In the genomic region with DNA sequence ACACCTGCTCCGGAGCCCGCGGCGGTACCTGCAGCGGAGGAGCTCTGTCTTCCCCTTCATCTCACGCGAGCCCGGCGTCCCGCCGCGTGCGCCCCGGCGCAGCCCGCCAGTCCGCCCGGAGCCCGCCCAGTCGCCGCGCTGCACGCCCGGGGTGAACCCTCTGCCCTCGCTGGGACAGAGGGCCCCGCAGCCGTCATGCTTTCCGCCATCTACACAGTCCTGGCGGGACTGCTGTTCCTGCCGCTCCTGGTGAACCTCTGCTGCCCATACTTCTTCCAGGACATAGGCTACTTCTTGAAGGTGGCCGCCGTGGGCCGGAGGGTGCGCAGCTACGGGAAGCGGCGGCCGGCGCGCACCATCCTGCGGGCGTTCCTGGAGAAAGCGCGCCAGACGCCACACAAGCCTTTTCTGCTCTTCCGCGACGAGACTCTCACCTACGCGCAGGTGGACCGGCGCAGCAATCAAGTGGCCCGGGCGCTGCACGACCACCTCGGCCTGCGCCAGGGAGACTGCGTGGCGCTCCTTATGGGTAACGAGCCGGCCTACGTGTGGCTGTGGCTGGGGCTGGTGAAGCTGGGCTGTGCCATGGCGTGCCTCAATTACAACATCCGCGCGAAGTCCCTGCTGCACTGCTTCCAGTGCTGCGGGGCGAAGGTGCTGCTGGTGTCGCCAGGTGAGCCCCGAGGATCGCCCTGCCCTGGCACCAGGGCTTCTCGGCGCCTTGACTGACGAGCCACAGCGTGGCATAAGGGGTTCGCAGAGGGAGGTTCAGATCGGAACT, we compare ENCODE assay signal across 8 cellular contexts. TPM values are rescaled to one million over a fixed set of nuclear protein-coding genes. Genes with fewer than 3 reads are reported as not detected.
DNase-seq lines count a peak whose midpoint lies in the region; ATAC-seq and TF ChIP-seq lines count a peak whose summit lies in the region.

No MANE protein-coding gene starts in this region.

- CTCF ChIA-PET in PC-9 (lab: Charles Lee) = interaction anchor here (1.3 kb wide), 1 partner anchor 134 kb away, joined by 3 read pairs; no protein-coding TSS in a partner anchor

- no peaks in the 10 kb centered on the region for H4K20me1 ChIP-seq in PC-9 (ENCODE audit: insufficient read depth)

- intact Hi-C loops in PC-9 (cut with micrococcal nuclease; ENCODE audit: unreplicated experiment) (loop anchor here (1.0 to 2.0 kb wide), 2 partner anchors 34 to 134 kb away; no protein-coding TSS in a partner anchor), ascending aorta (cut with DNase I) (no loop called here)

- H3K4me3 ChIP-seq in PC-9 (peak overlapping the region; percentile 93), ascending aorta (peak overlapping the region; percentile 49 to 65), iPS-11a (ENCODE audit: low read depth, low read length) (peak overlapping the region; percentile 61), skin epidermis (peak overlapping the region; percentile 41 to 64 (median 45))

- peak overlapping the region; percentile 84 for H2AFZ ChIP-seq in PC-9

- H3K36me3 ChIP-seq in PC-9 (ENCODE audit: low read depth) (no peaks in the 10 kb centered on the region), ascending aorta (no peaks in the 10 kb centered on the region)

- H3K79me2 ChIP-seq in PC-9 (ENCODE audit: low read depth) = peaks cover 28% of the 10 kb centered on the region

- peak overlapping the region; percentile 98 for H3K4me2 ChIP-seq in PC-9

- peak overlapping the region; percentile 2; the same call in 1 of the 2 replicates for H3K27ac ChIP-seq in PC-9
- no peak overlapping the region for H3K27ac ChIP-seq in ascending aorta
- H3K27ac ChIP-seq in skin epidermis = peak overlapping the region in 3 of 21 experiments; percentile 6 to 63 (median 11)

- peak; percentile 41 for ATAC-seq in HG03095 (IDR thresholded peaks at IDR 0.05; ENCODE audit: unreplicated experiment)

- H3K4me1 ChIP-seq in PC-9 (replicated peaks; ENCODE audit: insufficient read depth) (peaks cover 9% of the 10 kb centered on the region), ascending aorta (peaks cover 2 to 3% of the 10 kb centered on the region in 2 donors)

- peak; percentile 12 for DNase-seq in activated T-cell treated with anti-CD3 and anti-CD28 coated beads for 1 hour (ENCODE audit: low read depth)
- no peak for DNase-seq in activated T-cell treated with anti-CD3 and anti-CD28 coated beads for 4 hours
- peak in 1 of 2 experiments; percentile 34 for DNase-seq in PC-9
- DNase-seq in ascending aorta (ENCODE audit: low spot score in 2 of 2) = no peak
- no peak for DNase-seq in mucosa of gallbladder (ENCODE audit: low spot score)

- POLR2A ChIA-PET in PC-9 (lab: Charles Lee; ENCODE audit: unreplicated experiment) = interaction anchor here (0.7 kb wide), 1 partner anchor 14 kb away, joined by 4 read pairs; no protein-coding TSS in a partner anchor

- TSS peak; percentile 34 for BruUV-seq in PC-9 (replicated peaks; lab: Mats Ljungman, UMichigan)

- H3K9me2 ChIP-seq in PC-9 (ENCODE audit: insufficient read depth) = no peaks in the 10 kb centered on the region

- H3K9me3 ChIP-seq in PC-9 (ENCODE audit: insufficient read depth, low read depth) (no peaks in the 10 kb centered on the region), ascending aorta (no peaks in the 10 kb centered on the region)

- H3K27me3 ChIP-seq in PC-9 (ENCODE audit: insufficient read depth, low read depth) (no peaks in the 10 kb centered on the region), ascending aorta (no peaks in the 10 kb centered on the region)

- 0 out of 2 replicates have a peak, but pooled peaks have one; percentile 4 for TF ChIP-seq CTCF in PC-9 (conservative IDR thresholded peaks at IDR 0.05)
- no peak for TF ChIP-seq CTCF in ascending aorta (IDR thresholded peaks at IDR 0.05)

- peaks cover 4% of the 10 kb centered on the region; the same call in 1 of the 2 replicates for H3F3A ChIP-seq in PC-9 (ENCODE audit: insufficient read depth, low read depth)

RNA-seq across cellular contexts. Expression of gene SLC27A2, which starts 0.4 kb away (rescaled TPM):
- 5.8 and 7.5 TPM in 2 replicates for total RNA-seq in PC-9 (2021)
- total RNA-seq in ascending aorta = not detected
- total RNA-seq in mucosa of gallbladder = 22.9 TPM
